ENCODE assay signal across 8 cellular contexts in genomic region chr17:17685775-17686291, GRCh38. TPM values are rescaled to one million over a fixed set of nuclear protein-coding genes. Genes with fewer than 3 reads are reported as not detected.
DNase-seq lines count a peak whose midpoint lies in the region; ATAC-seq and TF ChIP-seq lines count a peak whose summit lies in the region.

No MANE protein-coding gene starts in this region.

- ATAC-seq in CD4-positive, CD25-positive, alpha-beta regulatory T cell (ENCODE audit: low read depth in 2 of 2) = no peak
- ATAC-seq in HG02763 (IDR thresholded peaks at IDR 0.05; ENCODE audit: unreplicated experiment) (no peak), HG02588 (IDR thresholded peaks at IDR 0.05; ENCODE audit: unreplicated experiment) (no peak)

- no peak overlapping the region for H3K27ac ChIP-seq in CD4-positive, CD25-positive, alpha-beta regulatory T cell (ENCODE audit: insufficient read depth, low read length, poor library complexity, severe bottlenecking)
- H3K27ac ChIP-seq in mammary epithelial cell (ENCODE audit: insufficient read depth, low read depth, low read length) = peak overlapping the region; percentile 85

- H3K9me3 ChIP-seq in CD4-positive, CD25-positive, alpha-beta regulatory T cell (ENCODE audit: control insufficient read depth in 2 of 2, low read length in 2 of 2) = no peaks in the 10 kb centered on the region
- no peaks in the 10 kb centered on the region for H3K9me3 ChIP-seq in mammary epithelial cell (replicated peaks; ENCODE audit: insufficient read depth, low read length)

- H3K9me3 Mint-ChIP-seq in CD4-positive, CD25-positive, alpha-beta regulatory T cell = no peaks in the 10 kb centered on the region

- no peak for TF ChIP-seq CTCF in mammary epithelial cell (conservative IDR thresholded peaks at IDR 0.05 in 1 of 2, IDR thresholded peaks at IDR 0.05 in 1 of 2; ENCODE audit: extremely low read depth in 1 of 2, insufficient read depth in 1 of 2, low read depth in 1 of 2, low read length in 2 of 2)

- no TSS peak for BruUV-seq in mammary epithelial cell (replicated peaks; lab: Mats Ljungman, UMichigan)

- no peak overlapping the region for H3K4me3 ChIP-seq in CD4-positive, CD25-positive, alpha-beta regulatory T cell (ENCODE audit: low read depth, low read length)
- peak overlapping the region in 2 of 3 experiments; percentile 24 to 59 for H3K4me3 ChIP-seq in mammary epithelial cell (replicated peaks in 1 of 3; ENCODE audit: insufficient read depth in 1 of 3, low read depth in 2 of 3, low read length in 3 of 3)

- no peaks in the 10 kb centered on the region for H4K20me1 ChIP-seq in mammary epithelial cell (ENCODE audit: insufficient read depth, low read length)

- WGBS in mammary epithelial cell (ENCODE audit: low coverage, missing lambda C conversion rate) = 2% methylated on average over 11 of the region's 14 CpGs

- peak overlapping the region; percentile 27 to 83 (median 65) for H3K4me3 Mint-ChIP-seq in CD4-positive, CD25-positive, alpha-beta regulatory T cell

- peaks cover 4 to 47% (median 20%) of the 10 kb centered on the region in 4 donors for H3K4me1 Mint-ChIP-seq in CD4-positive, CD25-positive, alpha-beta regulatory T cell

- H3K27ac Mint-ChIP-seq in CD4-positive, CD25-positive, alpha-beta regulatory T cell = peak overlapping the region; percentile 57 to 69 (median 59)

- CTCF ChIA-PET in mammary epithelial cell (lab: Charles Lee; ENCODE audit: low non-redundant PET) = no interaction called here

- H3K27me3 Mint-ChIP-seq in CD4-positive, CD25-positive, alpha-beta regulatory T cell = peaks cover 4% of the 10 kb centered on the region

- in situ Hi-C loops in mammary epithelial cell (cut with MboI; ENCODE audit: low sequenced_read_pairs in 2 of 2) = loop anchor here in 1 of 2 donors (25.0 kb wide), 2 partner anchors 126 to 351 kb away; partner anchors contain the start of genes ATPAF2 and GID4

- no peaks in the 10 kb centered on the region for H3K36me3 ChIP-seq in CD4-positive, CD25-positive, alpha-beta regulatory T cell (ENCODE audit: control insufficient read depth, insufficient read depth, low read length)
- no peaks in the 10 kb centered on the region for H3K36me3 ChIP-seq in mammary epithelial cell (ENCODE audit: insufficient read depth, low read length)

- peak overlapping the region; percentile 62 for H3K9ac ChIP-seq in mammary epithelial cell (ENCODE audit: insufficient read depth, low read length)

- peak overlapping the region; percentile 94 for H3K4me2 ChIP-seq in mammary epithelial cell (ENCODE audit: insufficient read depth, low read depth, low read length)

- H3K79me2 ChIP-seq in mammary epithelial cell (ENCODE audit: insufficient read depth, low read length) = peaks cover 95% of the 10 kb centered on the region

- intact Hi-C loops in mammary epithelial cell (cut with micrococcal nuclease) = loop anchor here (2.0 kb wide), 1 partner anchor 55 kb away; no protein-coding TSS in a partner anchor

- peak in 1 of 3 donors; percentile 42 for DNase-seq in CD4-positive, CD25-positive, alpha-beta regulatory T cell
- DNase-seq in M059J (ENCODE audit: low read depth) (peak; percentile 91), mammary epithelial cell (peak; percentile 91), mucosa of gallbladder (ENCODE audit: low spot score) (peak; percentile 89), KG1 (lab: John Stamatoyannopoulos, UW) (no peak), DMS 273 (lab: John Stamatoyannopoulos, UW; ENCODE audit: unreplicated experiment) (no peak)

- H2AFZ ChIP-seq in mammary epithelial cell (ENCODE audit: low read depth, low read length) = peak overlapping the region; percentile 12

- dilution Hi-C loops in mammary epithelial cell (cut with HindIII; ENCODE audit: low sequenced_read_pairs) = no loop called here

- H3K27me3 ChIP-seq in CD4-positive, CD25-positive, alpha-beta regulatory T cell (ENCODE audit: control insufficient read depth, insufficient read depth, low read length) = no peaks in the 10 kb centered on the region
- no peaks in the 10 kb centered on the region for H3K27me3 ChIP-seq in mammary epithelial cell (ENCODE audit: insufficient read depth, low read length)

- H3K4me1 ChIP-seq in CD4-positive, CD25-positive, alpha-beta regulatory T cell (ENCODE audit: control insufficient read depth, insufficient read depth, low read length, poor library complexity, severe bottlenecking) = peaks cover 21% of the 10 kb centered on the region
- H3K4me1 ChIP-seq in mammary epithelial cell (ENCODE audit: insufficient read depth, low read length) = peaks cover 50% of the 10 kb centered on the region

- H3K36me3 Mint-ChIP-seq in CD4-positive, CD25-positive, alpha-beta regulatory T cell = no peaks in the 10 kb centered on the region

RNA-seq across cellular contexts. Expression of gene RAI1, which starts 4.6 kb away (rescaled TPM):
- total RNA-seq in CD4-positive, CD25-positive, alpha-beta regulatory T cell = 11.4 TPM
- polyA plus RNA-seq in CD4-positive, CD25-positive, alpha-beta regulatory T cell = 1 to 10 TPM in 3 of 4 donors, under 1 TPM in 1; 0.80 to 1.2 (median 1.1) TPM
- 3.9 and 13.1 TPM in 2 replicates for total RNA-seq in M059J (2014; rRNA removed; shearing (Covaris generic))
- total RNA-seq in mammary epithelial cell (10 to 100 TPM; 23.8 to 41.9 TPM), mucosa of gallbladder (60.3 TPM)
- 4.9 TPM for polyA plus RNA-seq in mammary epithelial cell
- polyA minus RNA-seq in mammary epithelial cell = 8.5 TPM

Comparison
In these comparisons a context has a peak if more than half of its experiments do, and no peak if none do; other contexts are left out.
1. DNase-seq: peak in M059J (single experiment), mammary epithelial cell (single experiment) and mucosa of gallbladder (single experiment); none in KG1 (single experiment) and DMS 273 (single experiment).